In genomic region chr20:51054233-51054632, GRCh38 we compare ENCODE assay signal across 22 cellular contexts. TPM values are rescaled to one million over a fixed set of nuclear protein-coding genes. Genes with fewer than 3 reads are reported as not detected.
"Had no signal": no experiment of that assay in that cellular context is flagged by ENCODE, and none has a peak within 500 bp of the region (broad histone marks: within the 10 kb centered on the region; RNA-seq: fewer than 3 reads in every experiment).

No MANE protein-coding gene starts in this region.

- H3K4me1 ChIP-seq: esophagus muscularis mucosa, gastrocnemius medialis, suprapubic skin, thyroid gland, upper lobe of left lung, uterus had no signal

- H3K27me3 ChIP-seq: ovary, thyroid gland, upper lobe of left lung had no signal

- H3K36me3 ChIP-seq: esophagus muscularis mucosa, gastrocnemius medialis, heart right ventricle, ovary, suprapubic skin, thyroid gland, upper lobe of left lung, uterus had no signal

- H3K27ac ChIP-seq: dorsolateral prefrontal cortex, epithelial cell of prostate, esophagus muscularis mucosa, gastrocnemius medialis, heart right ventricle, ovary, suprapubic skin, thyroid gland, upper lobe of left lung, uterus had no signal

- H3K4me3 Mint-ChIP-seq: naive thymus-derived CD8-positive, alpha-beta T cell; neural crest cell had no signal

- H3K4me2 ChIP-seq: smooth muscle cell had no signal

- H3K36me3 Mint-ChIP-seq: naive thymus-derived CD8-positive, alpha-beta T cell had no signal

- DNase-seq: cortex of kidney; dorsolateral prefrontal cortex; effector memory CD4-positive, alpha-beta T cell; gastrocnemius medialis; heart right ventricle; hypothalamus; mammary epithelial cell; mucosa of descending colon; naive thymus-derived CD8-positive, alpha-beta T cell; nucleus accumbens; ovary; right cardiac atrium; stimulated activated CD4-positive, alpha-beta T cell treated with anti-CD3 and anti-CD28 coated beads, Interleukin-2, amount 100 ng/mL, for 48 hours; stimulated activated naive CD8-positive, alpha-beta T cell treated with anti-CD3 and anti-CD28 coated beads, Interleukin-15, Interleukin-2, amounts not matched to agents 100 U/mL and 50 U/mL, for 24 hours; thyroid gland; uterus had no signal

- H3K9me3 Mint-ChIP-seq: neural crest cell had no signal

- H3K9me3 ChIP-seq: gastrocnemius medialis, mucosa of descending colon, ovary, thyroid gland, upper lobe of left lung, uterus had no signal

- H3K4me3 ChIP-seq: dorsolateral prefrontal cortex, esophagus muscularis mucosa, gastrocnemius medialis, heart right ventricle, mucosa of descending colon, ovary, smooth muscle cell, suprapubic skin, thyroid gland, upper lobe of left lung, uterus had no signal

RNA-seq across cellular contexts. Expression of gene KCNG1, which starts 31.3 kb away (rescaled TPM):
- total RNA-seq: gastrocnemius medialis had no signal
- polyA plus RNA-seq: naive thymus-derived CD8-positive, alpha-beta T cell had no signal
